Comparison of ENCODE assay signal across 17 cellular contexts in the genomic region with DNA sequence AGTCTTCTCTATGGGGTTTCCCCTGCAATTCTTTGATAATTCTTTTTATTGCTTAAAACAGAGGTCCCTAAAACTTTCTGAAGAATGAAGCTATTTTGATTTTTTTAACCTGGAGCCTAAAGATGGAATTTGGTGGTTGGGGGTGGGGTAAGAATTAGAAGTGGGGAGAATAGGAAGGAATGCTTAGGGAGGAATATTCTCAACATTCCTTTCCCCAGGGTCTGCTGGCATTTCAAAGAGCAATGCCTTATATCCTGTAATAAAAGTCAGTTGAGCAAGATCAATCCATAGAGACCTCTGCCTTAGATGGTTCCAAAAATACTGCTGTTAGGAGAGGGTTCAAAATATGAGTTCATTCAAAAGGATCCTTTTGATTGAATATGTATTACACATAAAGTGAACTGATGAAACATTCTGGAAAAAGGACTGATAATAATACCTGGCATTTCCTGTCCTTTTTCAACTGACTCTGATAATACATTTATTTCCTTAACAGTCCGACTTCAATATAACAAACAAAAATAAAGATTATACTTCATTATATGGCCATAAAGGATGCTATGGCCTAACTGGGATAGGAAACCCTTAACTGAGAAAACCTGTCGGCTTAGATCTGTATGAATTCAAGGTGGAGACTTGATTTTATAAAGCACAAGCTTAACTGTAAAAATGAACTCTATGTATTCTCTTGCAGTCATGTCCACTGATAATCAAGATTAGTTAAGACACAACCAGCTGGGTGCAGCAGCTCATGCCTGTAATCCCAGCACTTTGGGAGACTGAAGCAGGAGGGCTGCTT.
"Had no signal": no experiment of that assay in that cellular context is flagged by ENCODE, and none has a peak within 500 bp of the region (broad histone marks: within the 10 kb centered on the region; RNA-seq: fewer than 3 reads in every experiment).

No MANE protein-coding gene starts in this region.

- H3K4me3 Mint-ChIP-seq: activated CD4-positive, alpha-beta T cell treated with anti-CD3 and anti-CD28 coated beads, Interleukin-2, amount 10 ng/mL, durations not matched to agents 7 days and 5 days; activated naive CD4-positive, alpha-beta T cell treated with anti-CD3 and anti-CD28 coated beads for 36 hours; activated T-cell treated with anti-CD3 and anti-CD28 coated beads, Interleukin-2, amount 50 U/mL, for 4 hours; memory B cell; natural killer cell had no signal

- ATAC-seq: activated CD4-positive, CD25-positive, alpha-beta regulatory T cell treated with anti-CD3 and anti-CD28 coated beads, Interleukin-2, amount 50 U/mL, for 24 hours; activated T-cell treated with anti-CD3 and anti-CD28 coated beads, Interleukin-2, amount 50 U/mL, for 4 hours; foreskin keratinocyte; natural killer cell; stimulated activated naive CD8-positive, alpha-beta T cell treated with anti-CD3 and anti-CD28 coated beads, Interleukin-15, Interleukin-2, amounts not matched to agents 100 U/mL and 50 U/mL, for 24 hours had no signal

- H3K4me1 Mint-ChIP-seq: activated CD4-positive, alpha-beta T cell treated with anti-CD3 and anti-CD28 coated beads, Interleukin-2, amount 10 ng/mL, durations not matched to agents 7 days and 5 days; memory B cell; natural killer cell had no signal

- DNase-seq: activated CD4-positive, alpha-beta T cell treated with anti-CD3 and anti-CD28 coated beads, Interleukin-2, amount 10 ng/mL, durations not matched to agents 7 days and 5 days; activated CD8-positive, alpha-beta memory T cell treated with anti-CD3 and anti-CD28 coated beads, Interleukin-2, amount 50 U/mL, for 4 hours; activated naive CD4-positive, alpha-beta T cell treated with anti-CD3 and anti-CD28 coated beads for 36 hours; activated T-cell treated with anti-CD3 and anti-CD28 coated beads, Interleukin-2, amount 50 U/mL, for 4 hours; aorta; brain microvascular endothelial cell; central memory CD4-positive, alpha-beta T cell; foreskin keratinocyte; natural killer cell; stimulated activated naive CD8-positive, alpha-beta T cell treated with anti-CD3 and anti-CD28 coated beads, Interleukin-15, Interleukin-2, amounts not matched to agents 100 U/mL and 50 U/mL, for 24 hours; substantia nigra; T1000; tibial artery; uterus had no signal

- H3K36me3 Mint-ChIP-seq: natural killer cell had no signal

- H3K4me3 ChIP-seq: hepatocyte, tibial artery, uterus had no signal

- H2AFZ ChIP-seq: hepatocyte had no signal

- H3K27me3 ChIP-seq: brain microvascular endothelial cell, foreskin keratinocyte, hepatocyte, tibial artery, uterus had no signal

- H3K79me2 ChIP-seq: hepatocyte had no signal

- H3K4me1 ChIP-seq: tibial artery, uterus had no signal

- H3K27ac Mint-ChIP-seq: activated CD4-positive, alpha-beta T cell treated with anti-CD3 and anti-CD28 coated beads, Interleukin-2, amount 10 ng/mL, durations not matched to agents 7 days and 5 days; activated naive CD4-positive, alpha-beta T cell treated with anti-CD3 and anti-CD28 coated beads for 36 hours; memory B cell; natural killer cell had no signal

- H3K9me3 ChIP-seq: tibial artery, uterus had no signal

- H3K9me3 Mint-ChIP-seq: activated CD4-positive, alpha-beta T cell treated with anti-CD3 and anti-CD28 coated beads, Interleukin-2, amount 10 ng/mL, durations not matched to agents 7 days and 5 days; activated naive CD4-positive, alpha-beta T cell treated with anti-CD3 and anti-CD28 coated beads for 36 hours; activated T-cell treated with anti-CD3 and anti-CD28 coated beads, Interleukin-2, amount 50 U/mL, for 4 hours; memory B cell; natural killer cell had no signal

- H3K27ac ChIP-seq: brain microvascular endothelial cell, foreskin keratinocyte, hepatocyte, tibial artery, uterus had no signal

- H3K4me2 ChIP-seq: hepatocyte had no signal

- H3K27me3 Mint-ChIP-seq: activated CD4-positive, alpha-beta T cell treated with anti-CD3 and anti-CD28 coated beads, Interleukin-2, amount 10 ng/mL, durations not matched to agents 7 days and 5 days; memory B cell had no signal

- H3K36me3 ChIP-seq: brain microvascular endothelial cell, uterus had no signal
